Comparison of ENCODE assay signal across 6 cellular contexts in genomic region chr22:50249382-50250248, GRCh38. TPM values are rescaled to one million over a fixed set of nuclear protein-coding genes. Genes with fewer than 3 reads are reported as not detected.
A peak's percentile ranks its signal among the peaks of the same experiment; 100 is the strongest.
DNase-seq lines count a peak whose midpoint lies in the region; ATAC-seq, FAIRE-seq and TF ChIP-seq lines count a peak whose summit lies in the region.

No MANE protein-coding gene starts in this region.

- H3K4me1 ChIP-seq in naive thymus-derived CD4-positive, alpha-beta T cell (ENCODE audit: control insufficient read depth in 2 of 2, insufficient read depth in 2 of 2, low read length in 2 of 2) = peaks cover 29 to 43% of the 10 kb centered on the region in 2 donors

- CTCF ChIA-PET in naive thymus-derived CD4-positive, alpha-beta T cell (lab: Charles Lee) = interaction anchor here (0.9 to 2.2 kb wide), 3 partner anchors 7 to 248 kb away, joined by 3 to 7 read pairs (median 5); no protein-coding TSS in a partner anchor

- POLR2A ChIA-PET in naive thymus-derived CD4-positive, alpha-beta T cell (lab: Charles Lee) = interaction anchor here (1.1 to 3.6 kb wide), 6 partner anchors 59 to 372 kb away, joined by 4 to 24 read pairs (median 8); partner anchors contain the start of gene NCAPH2

- H3K27ac ChIP-seq in WERI-Rb-1 = no peak overlapping the region
- H3K27ac ChIP-seq in naive thymus-derived CD4-positive, alpha-beta T cell (ENCODE audit: low read depth, low read length) = no peak overlapping the region
- H3K27ac ChIP-seq in dorsolateral prefrontal cortex = peak overlapping the region in 1 of 59 donors; percentile 75

- H3K27me3 Mint-ChIP-seq in naive thymus-derived CD4-positive, alpha-beta T cell = no peaks in the 10 kb centered on the region

- ATAC-seq in naive thymus-derived CD4-positive, alpha-beta T cell = no peak

- no peaks in the 10 kb centered on the region for H3K9me3 Mint-ChIP-seq in naive thymus-derived CD4-positive, alpha-beta T cell

- no peak for TF ChIP-seq CTCF in GM06990 (IDR thresholded peaks at IDR 0.05; ENCODE audit: insufficient read depth, low read length, poor library complexity, severe bottlenecking)
- no peak for TF ChIP-seq CTCF in WERI-Rb-1 (IDR thresholded peaks at IDR 0.05; ENCODE audit: low read depth, low read length)
- TF ChIP-seq CTCF in dorsolateral prefrontal cortex (IDR thresholded peaks at IDR 0.05 in 54 of 56, conservative IDR thresholded peaks at IDR 0.05 in 2 of 56; ENCODE audit: low read depth in 1 of 56, partially characterized antibody in 56 of 56) = no peak

- H3K4me1 Mint-ChIP-seq in naive thymus-derived CD4-positive, alpha-beta T cell = peaks cover 10 to 30% (median 22%) of the 10 kb centered on the region in 7 donors

- H3K4me3 Mint-ChIP-seq in naive thymus-derived CD4-positive, alpha-beta T cell = peak overlapping the region; percentile 61 to 88 (median 80)

- H3K4me3 ChIP-seq in GM06990 (replicated peaks; ENCODE audit: low read depth, low read length) (peak overlapping the region; percentile 89), WERI-Rb-1 (ENCODE audit: low read depth, low read length) (peak overlapping the region; percentile 70), dorsolateral prefrontal cortex (peak overlapping the region in 23 of 59 donors; percentile 60 to 78 (median 70))
- H3K4me3 ChIP-seq in naive thymus-derived CD4-positive, alpha-beta T cell (ENCODE audit: low read length) = peak overlapping the region; percentile 71

- DNase-seq in GM06990 (ENCODE audit: extremely low read depth, insufficient read length) (no peak), WERI-Rb-1 (no peak), dorsolateral prefrontal cortex (no peak), RCC 7860 (ENCODE audit: low spot score) (no peak), COLO668 (lab: John Stamatoyannopoulos, UW; ENCODE audit: unreplicated experiment) (no peak)
- no peak for DNase-seq in naive thymus-derived CD4-positive, alpha-beta T cell

- peaks cover 20% of the 10 kb centered on the region for H3K36me3 ChIP-seq in GM06990 (ENCODE audit: control insufficient read depth, insufficient read depth, low read length)
- peaks cover 49% of the 10 kb centered on the region for H3K36me3 ChIP-seq in WERI-Rb-1
- H3K36me3 ChIP-seq in naive thymus-derived CD4-positive, alpha-beta T cell (ENCODE audit: control insufficient read depth in 2 of 3, insufficient read depth in 3 of 3, low read length in 3 of 3) = peaks cover 0 to 36% (median 0%) of the 10 kb centered on the region in 3 experiments

- no peaks in the 10 kb centered on the region for H3K27me3 ChIP-seq in GM06990 (replicated peaks; ENCODE audit: control insufficient read depth, insufficient read depth, low read length)
- no peaks in the 10 kb centered on the region for H3K27me3 ChIP-seq in WERI-Rb-1 (ENCODE audit: insufficient read depth, low read depth, severe bottlenecking)
- H3K27me3 ChIP-seq in naive thymus-derived CD4-positive, alpha-beta T cell (ENCODE audit: control insufficient read depth in 2 of 2, insufficient read depth in 2 of 2, low read length in 2 of 2) = no peaks in the 10 kb centered on the region
- no peaks in the 10 kb centered on the region for H3K27me3 ChIP-seq in dorsolateral prefrontal cortex

- H3K27ac Mint-ChIP-seq in naive thymus-derived CD4-positive, alpha-beta T cell = peak overlapping the region in 2 of 9 donors; percentile 54 to 66

- H3K36me3 Mint-ChIP-seq in naive thymus-derived CD4-positive, alpha-beta T cell = peaks cover 0 to 6% (median 3%) of the 10 kb centered on the region in 5 donors

- H3K9me3 ChIP-seq in WERI-Rb-1 (ENCODE audit: severe bottlenecking) = no peaks in the 10 kb centered on the region
- H3K9me3 ChIP-seq in naive thymus-derived CD4-positive, alpha-beta T cell (ENCODE audit: control insufficient read depth in 2 of 3, low read length in 3 of 3) = no peaks in the 10 kb centered on the region

- no peak for FAIRE-seq in RCC 7860 (lab: Jason Lieb, UNC)

- intact Hi-C loops in naive thymus-derived CD4-positive, alpha-beta T cell (cut with micrococcal nuclease) = loop anchor here (5.0 kb wide), 2 partner anchors 63 to 278 kb away; partner anchors contain the start of gene SCO2 (in 1 of the 2)
- intact Hi-C loops in dorsolateral prefrontal cortex (cut with DNase I) = loop anchor here (5.0 to 10.0 kb wide), 2 partner anchors 93 to 275 kb away; partner anchors contain the start of genes PPP6R2 (in 1 of the 2) and SCO2 (in 1 of the 2)

RNA-seq across cellular contexts. Expression of gene HDAC10, which starts 1.4 kb away (rescaled TPM):
- total RNA-seq in naive thymus-derived CD4-positive, alpha-beta T cell = 100 to 1,000 TPM in 3 of 5 experiments, 10 to 100 TPM in 2; 95.9 to 139 (median 105) TPM
- polyA plus RNA-seq in naive thymus-derived CD4-positive, alpha-beta T cell = 1 to 10 TPM; 7.1 to 9.8 TPM
- total RNA-seq in dorsolateral prefrontal cortex = 10 to 100 TPM; 20.2 to 75.9 (median 39.0) TPM

RNA-seq across cellular contexts. Expression of gene TUBGCP6, which starts 4.8 kb away (rescaled TPM):
- 100 to 1,000 TPM in 4 of 5 experiments, 10 to 100 TPM in 1; 67.8 to 146 (median 134) TPM for total RNA-seq in naive thymus-derived CD4-positive, alpha-beta T cell
- polyA plus RNA-seq in naive thymus-derived CD4-positive, alpha-beta T cell = 10 to 100 TPM; 15.2 to 28.4 TPM
- total RNA-seq in dorsolateral prefrontal cortex = 10 to 100 TPM; 40.5 to 94.4 (median 60.7) TPM

RNA-seq across cellular contexts. Expression of gene MAPK12, which starts 11.9 kb away (rescaled TPM):
- total RNA-seq in naive thymus-derived CD4-positive, alpha-beta T cell = 1 to 10 TPM; 1.7 to 6.2 (median 2.3) TPM
- polyA plus RNA-seq in naive thymus-derived CD4-positive, alpha-beta T cell = under 1 TPM in 1 of 2 donors, not detected in 1; 0.07 TPM
- 10 to 100 TPM; 21.8 to 70.3 (median 34.7) TPM for total RNA-seq in dorsolateral prefrontal cortex

RNA-seq across cellular contexts. Expression of gene MAPK11, which starts 20.6 kb away (rescaled TPM):
- total RNA-seq in naive thymus-derived CD4-positive, alpha-beta T cell = 10 to 100 TPM in 1 of 5 experiments, 1 to 10 TPM in 4; 1.3 to 22.9 (median 4.5) TPM
- under 1 TPM; 0.13 to 0.19 TPM for polyA plus RNA-seq in naive thymus-derived CD4-positive, alpha-beta T cell
- total RNA-seq in dorsolateral prefrontal cortex = 10 to 100 TPM; 25.8 to 78.7 (median 55.8) TPM

RNA-seq across cellular contexts. Expression of gene SELENOO, which starts 48.8 kb away (rescaled TPM):
- total RNA-seq in naive thymus-derived CD4-positive, alpha-beta T cell = 10 to 100 TPM; 26.7 to 36.6 (median 32.4) TPM
- 1 to 10 TPM; 3.4 to 5.9 TPM for polyA plus RNA-seq in naive thymus-derived CD4-positive, alpha-beta T cell
- total RNA-seq in dorsolateral prefrontal cortex = 10 to 100 TPM; 21.8 to 41.6 (median 30.1) TPM
